ENCODE assay signal across 1 cellular context in the genomic region with DNA sequence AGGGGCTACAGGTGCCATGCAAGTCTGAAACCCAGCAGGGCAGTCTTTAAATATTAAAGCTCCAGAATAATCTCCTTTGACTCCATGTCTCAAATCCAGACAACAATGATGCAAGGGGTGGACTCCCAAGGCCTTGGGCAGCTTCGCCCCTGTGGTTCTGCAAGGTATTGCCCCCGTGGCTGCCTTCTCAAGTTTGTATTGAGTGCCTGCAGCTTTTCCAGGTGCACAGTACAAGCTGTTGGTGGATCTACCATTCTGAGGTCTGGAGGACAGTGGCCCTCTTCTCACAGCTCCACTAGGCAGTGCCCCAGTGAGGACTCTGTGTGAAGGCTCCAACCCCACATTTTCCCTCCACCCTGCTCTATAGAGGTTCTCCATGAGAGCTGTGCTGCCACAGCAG.
TF ChIP-seq lines count a peak whose summit lies in the region.

No MANE protein-coding gene starts in this region.

TF ChIP-seq in HepG2, 621 proteins besides CTCF, POLR2A, EP300 and RAD21 (continued from another document):
- TF ChIP-seq ZNF142 (CRISPR knock-in tag; IDR thresholded peaks at IDR 0.05) (no peak), SP2 (CRISPR knock-in tag; IDR thresholded peaks at IDR 0.05) (no peak), GABPB1 (CRISPR knock-in tag; IDR thresholded peaks at IDR 0.05) (no peak), KMT2B (CRISPR knock-in tag; IDR thresholded peaks at IDR 0.05) (no peak)
